Comparison of ENCODE assay signal across 18 cellular contexts in genomic region chr6:158764941-158765340, GRCh38. TPM values are rescaled to one million over a fixed set of nuclear protein-coding genes. Genes with fewer than 3 reads are reported as not detected.
DNase-seq lines count a peak whose midpoint lies in the region; ATAC-seq and TF ChIP-seq lines count a peak whose summit lies in the region.
"Had no signal": no experiment of that assay in that cellular context is flagged by ENCODE, and none has a peak within 500 bp of the region (broad histone marks: within the 10 kb centered on the region; RNA-seq: fewer than 3 reads in every experiment).

No MANE protein-coding gene starts in this region.

- POLR2A ChIA-PET in activated CD4-positive, alpha-beta memory T cell treated with anti-CD3 and anti-CD28 coated beads for 36 hours (lab: Charles Lee) = interaction anchor here (1.6 kb wide), 1 partner anchor 44 kb away, joined by 4 read pairs; no protein-coding TSS in a partner anchor
- POLR2A ChIA-PET in activated CD4-positive, alpha-beta memory T cell treated with anti-CD3 and anti-CD28 coated beads, Interleukin-2, amount 10 ng/mL, durations not matched to agents 7 days and 5 days (lab: Charles Lee) = interaction anchor here (1.2 to 1.4 kb wide), 2 partner anchors 9 to 22 kb away, joined by 3 to 4 read pairs; no protein-coding TSS in a partner anchor
- POLR2A ChIA-PET in activated CD8-positive, alpha-beta T cell treated with anti-CD3 and anti-CD28 coated beads, Interleukin-2, amount 10 ng/mL, durations not matched to agents 7 days and 5 days (lab: Charles Lee) = no interaction called here

- intact Hi-C loops in activated CD4-positive, alpha-beta memory T cell treated with anti-CD3 and anti-CD28 coated beads for 36 hours (cut with micrococcal nuclease) = loop anchor here (5.0 kb wide), 1 partner anchor 43 kb away; no protein-coding TSS in a partner anchor

- peak; percentile 4 for TF ChIP-seq POLR2A in GM10847 (IDR thresholded peaks at IDR 0.05; ENCODE audit: extremely low read depth, insufficient read length)

- CTCF ChIA-PET in activated CD4-positive, alpha-beta memory T cell treated with anti-CD3 and anti-CD28 coated beads for 36 hours (lab: Charles Lee) = interaction anchor here (1.1 kb wide), 1 partner anchor 28 kb away, joined by 3 read pairs; no protein-coding TSS in a partner anchor
- CTCF ChIA-PET in activated CD4-positive, alpha-beta memory T cell treated with anti-CD3 and anti-CD28 coated beads, Interleukin-2, amount 10 ng/mL, durations not matched to agents 7 days and 5 days (lab: Charles Lee) = interaction anchor here (1.6 to 1.8 kb wide), 2 partner anchors 62 to 207 kb away, joined by 4 to 6 read pairs; no protein-coding TSS in a partner anchor
- CTCF ChIA-PET in activated CD8-positive, alpha-beta T cell treated with anti-CD3 and anti-CD28 coated beads, Interleukin-2, amount 10 ng/mL, durations not matched to agents 7 days and 5 days (lab: Charles Lee) = interaction anchor here (0.7 to 0.9 kb wide), 2 partner anchors 74 to 207 kb away, joined by 3 read pairs; no protein-coding TSS in a partner anchor

- no peak for ATAC-seq in activated CD8-positive, alpha-beta T cell treated with anti-CD3 and anti-CD28 coated beads, Interleukin-2, amount 10 ng/mL, durations not matched to agents 7 days and 5 days
- no peak for ATAC-seq in HG03135 (IDR thresholded peaks at IDR 0.05; ENCODE audit: unreplicated experiment)
- ATAC-seq: foreskin keratinocyte, right cardiac atrium had no signal

- DNase-seq in activated CD4-positive, alpha-beta memory T cell treated with anti-CD3 and anti-CD28 coated beads for 36 hours = no peak
- DNase-seq in activated CD4-positive, alpha-beta memory T cell treated with anti-CD3 and anti-CD28 coated beads, Interleukin-2, amount 10 ng/mL, durations not matched to agents 7 days and 5 days = no peak
- no peak for DNase-seq in activated CD8-positive, alpha-beta T cell treated with anti-CD3 and anti-CD28 coated beads, Interleukin-2, amount 10 ng/mL, durations not matched to agents 7 days and 5 days
- no peak for DNase-seq in mesothelial cell of epicardium (ENCODE audit: low spot score in 2 of 2, unreplicated experiment in 2 of 2)
- DNase-seq in DMS79 treated with DMSO at 0.1 percent for 48 hours (lab: John Stamatoyannopoulos, UW) = no peak
- DNase-seq in NCI-H2196 treated with DMSO at 0.1 percent for 48 hours (lab: John Stamatoyannopoulos, UW; ENCODE audit: unreplicated experiment) = no peak
- DNase-seq: activated CD4-positive, alpha-beta T cell treated with anti-CD3 and anti-CD28 coated beads for 48 hours; erythroblast; foreskin keratinocyte; GM23248; islet precursor cell; MM.1S; NCI-H1436 treated with DMSO at 0.1 percent for 48 hours; NCI-H526 treated with DMSO at 0.1 percent for 48 hours; right cardiac atrium; uterus had no signal

- peak overlapping the region; percentile 53 for H3K27ac Mint-ChIP-seq in activated CD4-positive, alpha-beta memory T cell treated with anti-CD3 and anti-CD28 coated beads for 36 hours
- H3K27ac Mint-ChIP-seq in activated CD4-positive, alpha-beta memory T cell treated with anti-CD3 and anti-CD28 coated beads, Interleukin-2, amount 10 ng/mL, durations not matched to agents 7 days and 5 days = no peak overlapping the region
- H3K27ac Mint-ChIP-seq in activated CD8-positive, alpha-beta T cell treated with anti-CD3 and anti-CD28 coated beads, Interleukin-2, amount 10 ng/mL, durations not matched to agents 7 days and 5 days = peak overlapping the region; percentile 11
- H3K27ac Mint-ChIP-seq in mesothelial cell of epicardium = peak overlapping the region; percentile 61

- no peaks in the 10 kb centered on the region for H3K27me3 Mint-ChIP-seq in activated CD4-positive, alpha-beta memory T cell treated with anti-CD3 and anti-CD28 coated beads for 36 hours
- no peaks in the 10 kb centered on the region for H3K27me3 Mint-ChIP-seq in activated CD4-positive, alpha-beta memory T cell treated with anti-CD3 and anti-CD28 coated beads, Interleukin-2, amount 10 ng/mL, durations not matched to agents 7 days and 5 days
- H3K27me3 Mint-ChIP-seq in activated CD8-positive, alpha-beta T cell treated with anti-CD3 and anti-CD28 coated beads, Interleukin-2, amount 10 ng/mL, durations not matched to agents 7 days and 5 days (ENCODE audit: low read depth) = no peaks in the 10 kb centered on the region
- H3K27me3 Mint-ChIP-seq in mesothelial cell of epicardium (ENCODE audit: low read depth) = no peaks in the 10 kb centered on the region

- no peaks in the 10 kb centered on the region for H3K9me3 Mint-ChIP-seq in activated CD4-positive, alpha-beta memory T cell treated with anti-CD3 and anti-CD28 coated beads for 36 hours
- no peaks in the 10 kb centered on the region for H3K9me3 Mint-ChIP-seq in activated CD4-positive, alpha-beta memory T cell treated with anti-CD3 and anti-CD28 coated beads, Interleukin-2, amount 10 ng/mL, durations not matched to agents 7 days and 5 days
- H3K9me3 Mint-ChIP-seq in activated CD8-positive, alpha-beta T cell treated with anti-CD3 and anti-CD28 coated beads, Interleukin-2, amount 10 ng/mL, durations not matched to agents 7 days and 5 days (ENCODE audit: insufficient read depth) = no peaks in the 10 kb centered on the region
- H3K9me3 Mint-ChIP-seq in mesothelial cell of epicardium = no peaks in the 10 kb centered on the region

- TF ChIP-seq CTCF in mesothelial cell of epicardium (IDR thresholded peaks at IDR 0.05; ENCODE audit: unreplicated experiment) = no peak

- H3K36me3 Mint-ChIP-seq in activated CD4-positive, alpha-beta memory T cell treated with anti-CD3 and anti-CD28 coated beads for 36 hours = peaks cover 64% of the 10 kb centered on the region
- peaks cover 82% of the 10 kb centered on the region for H3K36me3 Mint-ChIP-seq in activated CD4-positive, alpha-beta memory T cell treated with anti-CD3 and anti-CD28 coated beads, Interleukin-2, amount 10 ng/mL, durations not matched to agents 7 days and 5 days (ENCODE audit: low read depth)
- peaks cover 75% of the 10 kb centered on the region for H3K36me3 Mint-ChIP-seq in activated CD8-positive, alpha-beta T cell treated with anti-CD3 and anti-CD28 coated beads, Interleukin-2, amount 10 ng/mL, durations not matched to agents 7 days and 5 days (ENCODE audit: low read depth)
- H3K36me3 Mint-ChIP-seq in mesothelial cell of epicardium = peaks cover 43% of the 10 kb centered on the region

- H3K4me1 Mint-ChIP-seq in activated CD4-positive, alpha-beta memory T cell treated with anti-CD3 and anti-CD28 coated beads for 36 hours (ENCODE audit: low read depth) = no peaks in the 10 kb centered on the region
- H3K4me1 Mint-ChIP-seq in activated CD4-positive, alpha-beta memory T cell treated with anti-CD3 and anti-CD28 coated beads, Interleukin-2, amount 10 ng/mL, durations not matched to agents 7 days and 5 days = no peaks in the 10 kb centered on the region
- no peaks in the 10 kb centered on the region for H3K4me1 Mint-ChIP-seq in activated CD8-positive, alpha-beta T cell treated with anti-CD3 and anti-CD28 coated beads, Interleukin-2, amount 10 ng/mL, durations not matched to agents 7 days and 5 days (ENCODE audit: low read depth)
- H3K4me1 Mint-ChIP-seq in mesothelial cell of epicardium = peaks cover 24% of the 10 kb centered on the region

- no peak overlapping the region for H3K4me3 Mint-ChIP-seq in activated CD4-positive, alpha-beta memory T cell treated with anti-CD3 and anti-CD28 coated beads for 36 hours
- H3K4me3 Mint-ChIP-seq in activated CD4-positive, alpha-beta memory T cell treated with anti-CD3 and anti-CD28 coated beads, Interleukin-2, amount 10 ng/mL, durations not matched to agents 7 days and 5 days = no peak overlapping the region
- no peak overlapping the region for H3K4me3 Mint-ChIP-seq in activated CD8-positive, alpha-beta T cell treated with anti-CD3 and anti-CD28 coated beads, Interleukin-2, amount 10 ng/mL, durations not matched to agents 7 days and 5 days
- no peak overlapping the region for H3K4me3 Mint-ChIP-seq in mesothelial cell of epicardium

RNA-seq across cellular contexts. Expression of gene EZR, which starts 54.2 kb away (rescaled TPM):
- 100 to 1,000 TPM; 255 to 256 TPM for total RNA-seq in activated CD4-positive, alpha-beta memory T cell treated with anti-CD3 and anti-CD28 coated beads for 36 hours
- 100 to 1,000 TPM; 225 to 228 TPM for total RNA-seq in activated CD4-positive, alpha-beta memory T cell treated with anti-CD3 and anti-CD28 coated beads, Interleukin-2, amount 10 ng/mL, durations not matched to agents 7 days and 5 days
- total RNA-seq in activated CD8-positive, alpha-beta T cell treated with anti-CD3 and anti-CD28 coated beads, Interleukin-2, amount 10 ng/mL, durations not matched to agents 7 days and 5 days = 100 to 1,000 TPM; 177 to 180 TPM
- 195 to 208 TPM (median 204 TPM) in 3 replicates for total RNA-seq in mesothelial cell of epicardium
